In the genomic region with DNA sequence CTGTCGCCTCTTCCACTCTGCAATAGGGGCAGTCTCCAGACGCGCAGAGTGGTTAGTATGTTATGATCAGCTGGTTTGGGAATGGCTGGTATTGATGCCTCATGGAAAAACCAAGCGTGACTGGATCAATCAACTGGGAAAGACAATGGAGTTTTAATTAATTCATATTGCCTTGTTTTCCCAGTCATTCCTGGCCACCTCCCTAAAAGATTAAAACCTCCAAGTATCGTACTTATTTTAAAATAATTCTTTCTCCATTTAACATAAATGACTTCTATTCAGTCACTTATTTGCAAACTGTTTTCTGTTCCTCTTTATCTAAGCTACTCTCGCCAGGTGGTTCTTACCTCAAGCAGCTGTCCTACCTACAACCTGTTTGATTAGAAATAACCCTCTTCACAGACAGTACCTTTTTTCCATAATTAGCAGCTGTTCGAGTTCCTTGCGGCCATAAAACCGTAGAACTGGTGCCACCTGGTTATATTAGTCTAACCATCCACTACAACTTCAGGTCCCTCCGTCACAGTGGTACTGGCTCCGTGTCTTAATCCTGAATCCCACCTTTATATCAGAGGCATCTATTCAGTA, we compare ENCODE assay signal across 8 cellular contexts.
DNase-seq lines count a peak whose midpoint lies in the region; ATAC-seq and TF ChIP-seq lines count a peak whose summit lies in the region.

No MANE protein-coding gene starts in this region.

- H3K36me3 ChIP-seq in adipocyte (ENCODE audit: control insufficient read depth, insufficient read depth, low read length, severe bottlenecking), result no peaks in the 10 kb centered on the region

- H3K9me3 ChIP-seq in adipocyte (ENCODE audit: control insufficient read depth, low read length), result no peaks in the 10 kb centered on the region

- peak overlapping the region; percentile 15 for H3K27ac Mint-ChIP-seq in memory B cell

- peaks cover 3% of the 10 kb centered on the region for H3K36me3 Mint-ChIP-seq in memory B cell

- peaks cover 12% of the 10 kb centered on the region for H3K4me1 ChIP-seq in adipocyte (ENCODE audit: control insufficient read depth, insufficient read depth, low read length)

- H3K27me3 ChIP-seq in adipocyte (replicated peaks; ENCODE audit: control insufficient read depth, insufficient read depth, low read length), result no peaks in the 10 kb centered on the region

- no peak for TF ChIP-seq CTCF in GM12864 (IDR thresholded peaks at IDR 0.05; ENCODE audit: low read depth, low read length, missing control alignments)

- H3K4me3 ChIP-seq in GM12864 (ENCODE audit: low read depth, low read length) (peak overlapping the region; percentile 70), adipocyte (ENCODE audit: low read length) (peak overlapping the region; percentile 92)

- H3K9me3 Mint-ChIP-seq in memory B cell, result no peaks in the 10 kb centered on the region

- DNase-seq in GM12864 (ENCODE audit: low read depth), result peak; percentile 66
- DNase-seq in adipocyte (ENCODE audit: low read depth), result no peak
- DNase-seq in memory B cell (ENCODE audit: low spot score in 2 of 2), result peak in 1 of 2 donors; percentile 38
- no peak for DNase-seq in dedifferentiated amniotic fluid mesenchymal stem cell (ENCODE audit: extremely low spot score)
- DNase-seq in DMS114 treated with DMSO at 0.1 percent for 48 hours (lab: John Stamatoyannopoulos, UW; ENCODE audit: unreplicated experiment), result no peak
- DNase-seq in stimulated activated CD4-positive, alpha-beta T cell treated with anti-CD3 and anti-CD28 coated beads, Interleukin-4, amount 100 ng/mL, for 1 hour, result no peak

- peaks cover 23% of the 10 kb centered on the region for H3K4me1 Mint-ChIP-seq in memory B cell

- H3K27me3 Mint-ChIP-seq in memory B cell, result peaks cover 6% of the 10 kb centered on the region

- H3K9ac ChIP-seq in adipocyte (ENCODE audit: low read length), result peak overlapping the region; percentile 83

- ATAC-seq in GM21367 (IDR thresholded peaks at IDR 0.05; ENCODE audit: unreplicated experiment), result peak; percentile 52
- ATAC-seq in HG03571 (IDR thresholded peaks at IDR 0.05; ENCODE audit: unreplicated experiment), result peak; percentile 72
- ATAC-seq in memory B cell (ENCODE audit: low read depth), result peak; percentile 89

- H3K4me3 Mint-ChIP-seq in memory B cell, result peak overlapping the region; percentile 95
